In genomic region chr2:105576440-105577241, GRCh38 we compare ENCODE assay signal across 8 cellular contexts.
A peak's percentile ranks its signal among the peaks of the same experiment; 100 is the strongest.
DNase-seq lines count a peak whose midpoint lies in the region; ATAC-seq and TF ChIP-seq lines count a peak whose summit lies in the region.

No MANE protein-coding gene starts in this region.

- no peaks in the 10 kb centered on the region for H3K9me3 ChIP-seq in Peyer's patch
- no peaks in the 10 kb centered on the region for H3K9me3 ChIP-seq in left lung

- intact Hi-C loops in left lung (cut with DNase I), result loop anchor here in 1 of 2 donors (10.0 kb wide), 1 partner anchor 508 kb away; no protein-coding TSS in a partner anchor

- H3K27ac ChIP-seq in Peyer's patch, result peak overlapping the region in 1 of 4 donors; percentile 27
- H3K27ac ChIP-seq in left lung, result no peak overlapping the region

- H3K36me3 Mint-ChIP-seq in type B pancreatic cell, result no peaks in the 10 kb centered on the region

- DNase-seq in SIG-M5 treated with dmso at 0.1 percent for 504 hours (lab: John Stamatoyannopoulos, UW; ENCODE audit: unreplicated experiment), result peak; percentile 48
- DNase-seq in SIG-M5 (lab: John Stamatoyannopoulos, UW), result no peak
- peak; percentile 39 for DNase-seq in HuH-7 (ENCODE audit: low spot score)
- DNase-seq in Peyer's patch, result no peak
- DNase-seq in cerebellar cortex (ENCODE audit: low spot score), result peak; percentile 91
- no peak for DNase-seq in left lung
- no peak for DNase-seq in type B pancreatic cell (ENCODE audit: extremely low spot score, unreplicated experiment)
- DNase-seq in activated CD4-positive, alpha-beta T cell treated with anti-CD3 and anti-CD28 coated beads for 4 hours, result no peak

- H3K9me3 Mint-ChIP-seq in type B pancreatic cell, result no peaks in the 10 kb centered on the region

- H3K27me3 Mint-ChIP-seq in type B pancreatic cell, result peaks cover 15% of the 10 kb centered on the region

- ATAC-seq in left lung, result peak; percentile 68

- peak overlapping the region; percentile 77 for H3K27ac Mint-ChIP-seq in type B pancreatic cell

- no peak for TF ChIP-seq POLR2A in Peyer's patch (IDR thresholded peaks at IDR 0.05)

- H3K4me1 ChIP-seq in Peyer's patch, result peaks cover 0 to 33% (median 2%) of the 10 kb centered on the region in 4 donors
- H3K4me1 ChIP-seq in left lung, result no peaks in the 10 kb centered on the region

- peaks cover 14% of the 10 kb centered on the region for H3K4me1 Mint-ChIP-seq in type B pancreatic cell (ENCODE audit: unreplicated experiment)

- H3K36me3 ChIP-seq in Peyer's patch, result no peaks in the 10 kb centered on the region
- no peaks in the 10 kb centered on the region for H3K36me3 ChIP-seq in left lung

- no peak overlapping the region for H3K4me3 ChIP-seq in Peyer's patch
- H3K4me3 ChIP-seq in left lung, result no peak overlapping the region

- H3K27me3 ChIP-seq in Peyer's patch (no peaks in the 10 kb centered on the region), left lung (no peaks in the 10 kb centered on the region)

- TF ChIP-seq CTCF in Peyer's patch (IDR thresholded peaks at IDR 0.05), result peak; percentile 29 to 88 (median 67)
- peak; percentile 19 to 42 for TF ChIP-seq CTCF in left lung (IDR thresholded peaks at IDR 0.05)
- peak; percentile 74 for TF ChIP-seq CTCF in type B pancreatic cell (conservative IDR thresholded peaks at IDR 0.05)

- no peak overlapping the region for H3K4me3 Mint-ChIP-seq in type B pancreatic cell

Comparison
In these comparisons a context has a peak if more than half of its experiments do, and no peak if none do; other contexts are left out.
1. DNase-seq: peak in SIG-M5 treated with dmso at 0.1 percent for 504 hours (single experiment), HuH-7 (single experiment) and cerebellar cortex (single experiment); none in SIG-M5 (single experiment), Peyer's patch (0 of 3), left lung (0 of 2), type B pancreatic cell (single experiment) and activated CD4-positive, alpha-beta T cell treated with anti-CD3 and anti-CD28 coated beads for 4 hours (0 of 2).
2. Peak in every context shown above with its lines, with median percentiles within 50 percentile points of each other: CTCF ChIP-seq.